ENCODE assay signal across 11 cellular contexts in the genomic region with DNA sequence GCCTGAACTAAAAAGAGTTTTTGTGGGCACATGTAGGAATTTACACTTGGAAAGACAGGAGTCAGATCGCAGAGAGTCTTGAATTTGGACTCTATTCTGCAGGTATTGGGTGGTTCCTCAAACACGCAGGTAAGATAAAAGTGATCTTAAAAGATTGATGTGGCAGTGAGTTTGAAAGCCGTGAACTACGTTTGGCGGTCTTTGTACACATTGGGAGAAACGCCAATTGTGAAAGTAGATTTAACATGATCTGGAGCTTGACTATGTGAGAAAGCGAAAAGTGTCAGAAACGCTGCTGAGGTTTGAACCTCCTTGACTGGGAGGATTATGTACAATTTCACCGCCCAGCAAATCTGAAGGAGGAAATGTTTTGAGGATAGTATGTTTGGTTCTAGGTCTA. TPM values are rescaled to one million over a fixed set of nuclear protein-coding genes. Genes with fewer than 3 reads are reported as not detected.
DNase-seq lines count a peak whose midpoint lies in the region; ATAC-seq and TF ChIP-seq lines count a peak whose summit lies in the region.
"Had no signal": no experiment of that assay in that cellular context is flagged by ENCODE, and none has a peak within 500 bp of the region (broad histone marks: within the 10 kb centered on the region; RNA-seq: fewer than 3 reads in every experiment).

No MANE protein-coding gene starts in this region.

- ATAC-seq in GM21619 (IDR thresholded peaks at IDR 0.05; ENCODE audit: unreplicated experiment) (no peak), HG03442 (IDR thresholded peaks at IDR 0.05; ENCODE audit: unreplicated experiment) (no peak)

- 30 to 61% (median 47%) methylated on average over 9 of the region's 9 CpGs for WGBS in stomach, 5 donors

- TF ChIP-seq CTCF in VCaP (conservative IDR thresholded peaks at IDR 0.05) (no peak), glutamatergic neuron (IDR thresholded peaks at IDR 0.05; ENCODE audit: partially characterized antibody, unreplicated experiment) (no peak), stomach (IDR thresholded peaks at IDR 0.05) (no peak)

- no peaks in the 10 kb centered on the region for H3K27me3 Mint-ChIP-seq in activated naive CD4-positive, alpha-beta T cell treated with anti-CD3 and anti-CD28 coated beads for 36 hours (ENCODE audit: low read depth)
- H3K27me3 Mint-ChIP-seq in glutamatergic neuron (ENCODE audit: unreplicated experiment): peaks cover 5% of the 10 kb centered on the region

- H3K27me3 ChIP-seq in stomach: no peaks in the 10 kb centered on the region

- H3K36me3 ChIP-seq in stomach: no peaks in the 10 kb centered on the region
- H3K36me3 ChIP-seq: prostate gland had no signal

- peaks cover 4% of the 10 kb centered on the region for H3K36me3 Mint-ChIP-seq in activated naive CD4-positive, alpha-beta T cell treated with anti-CD3 and anti-CD28 coated beads for 36 hours (ENCODE audit: low read depth)
- H3K36me3 Mint-ChIP-seq in glutamatergic neuron (ENCODE audit: unreplicated experiment): peaks cover 4% of the 10 kb centered on the region

- peak overlapping the region; percentile 22 for H3K27ac Mint-ChIP-seq in activated naive CD4-positive, alpha-beta T cell treated with anti-CD3 and anti-CD28 coated beads for 36 hours
- no peak overlapping the region for H3K27ac Mint-ChIP-seq in glutamatergic neuron (ENCODE audit: unreplicated experiment)

- no peaks in the 10 kb centered on the region for H3K9me3 Mint-ChIP-seq in activated naive CD4-positive, alpha-beta T cell treated with anti-CD3 and anti-CD28 coated beads for 36 hours
- H3K9me3 Mint-ChIP-seq in glutamatergic neuron (ENCODE audit: unreplicated experiment): peaks cover 12% of the 10 kb centered on the region

- no peaks in the 10 kb centered on the region for H3K9me3 ChIP-seq in stomach
- H3K9me3 ChIP-seq: prostate gland had no signal

- DNase-seq in activated naive CD4-positive, alpha-beta T cell treated with anti-CD3 and anti-CD28 coated beads for 36 hours: no peak
- no peak for DNase-seq in activated naive CD4-positive, alpha-beta T cell treated with anti-CD3 and anti-CD28 coated beads, Interleukin-2, amount 50 U/mL, for 16 hours
- no peak for DNase-seq in glutamatergic neuron
- DNase-seq in stomach: no peak
- no peak for DNase-seq in NCI-H2227 treated with DMSO at 0.1 percent for 48 hours (lab: John Stamatoyannopoulos, UW)
- DNase-seq: activated gamma-delta T cell treated with Interleukin-2 at 50 U/mL for 16 hours, SW 1271 had no signal

- TF ChIP-seq POLR2A in stomach (IDR thresholded peaks at IDR 0.05): no peak

- intact Hi-C loops in activated naive CD4-positive, alpha-beta T cell treated with anti-CD3 and anti-CD28 coated beads for 36 hours (cut with micrococcal nuclease): loop anchor here (1.0 to 2.0 kb wide), 6 partner anchors 49 to 704 kb away; a partner anchor contains a TSS
- intact Hi-C loops in stomach (cut with DNase I; ENCODE audit: low total_unique reads): no loop called here

- no peak for TF ChIP-seq EP300 in stomach (IDR thresholded peaks at IDR 0.05)

- peaks cover 23% of the 10 kb centered on the region for H3K4me1 Mint-ChIP-seq in activated naive CD4-positive, alpha-beta T cell treated with anti-CD3 and anti-CD28 coated beads for 36 hours (ENCODE audit: low read depth)
- peaks cover 5% of the 10 kb centered on the region for H3K4me1 Mint-ChIP-seq in glutamatergic neuron (ENCODE audit: low read depth, unreplicated experiment)

- H3K4me3 Mint-ChIP-seq in activated naive CD4-positive, alpha-beta T cell treated with anti-CD3 and anti-CD28 coated beads for 36 hours: peak overlapping the region; percentile 96
- peak overlapping the region; percentile 97 for H3K4me3 Mint-ChIP-seq in glutamatergic neuron (ENCODE audit: unreplicated experiment)

- peak overlapping the region; percentile 90 for H3K27ac ChIP-seq in VCaP
- peak overlapping the region; percentile 64 to 100 (median 99) for H3K27ac ChIP-seq in stomach

- CTCF ChIA-PET in activated naive CD4-positive, alpha-beta T cell treated with anti-CD3 and anti-CD28 coated beads for 36 hours (lab: Charles Lee): interaction anchor here (1.9 kb wide), 1 partner anchor 249 kb away, joined by 5 read pairs; a partner anchor contains a TSS

- H3K4me1 ChIP-seq in stomach: peaks cover 4 to 30% (median 20%) of the 10 kb centered on the region in 4 donors
- H3K4me1 ChIP-seq: prostate gland had no signal

- H3K4me3 ChIP-seq in stomach: peak overlapping the region; percentile 63 to 99 (median 82)

RNA-seq across cellular contexts. Expression of a gene that starts 1.5 kb away (rescaled TPM):
- total RNA-seq in activated naive CD4-positive, alpha-beta T cell treated with anti-CD3 and anti-CD28 coated beads for 36 hours: 10 to 100 TPM; 30.6 to 31.4 TPM
- total RNA-seq in glutamatergic neuron (ENCODE audit: unreplicated experiment) (2.2 TPM), stomach (10 to 100 TPM; 38.4 to 69.6 (median 57.2) TPM)
- 10 to 100 TPM; 40.4 to 72.6 (median 40.5) TPM for polyA plus RNA-seq in stomach

Comparison
In these comparisons a context has a peak if more than half of its experiments do, and no peak if none do; other contexts are left out.
1. RNA of a gene that starts 1.5 kb away (total RNA-seq): 38.4 to 69.6 TPM in stomach and 30.6 to 31.4 TPM in activated naive CD4-positive, alpha-beta T cell treated with anti-CD3 and anti-CD28 coated beads for 36 hours; 2.2 TPM in glutamatergic neuron (single experiment); every median in the first group is over 10 times any median in the second.